ENCODE assay signal across 1 cellular context in the genomic region with DNA sequence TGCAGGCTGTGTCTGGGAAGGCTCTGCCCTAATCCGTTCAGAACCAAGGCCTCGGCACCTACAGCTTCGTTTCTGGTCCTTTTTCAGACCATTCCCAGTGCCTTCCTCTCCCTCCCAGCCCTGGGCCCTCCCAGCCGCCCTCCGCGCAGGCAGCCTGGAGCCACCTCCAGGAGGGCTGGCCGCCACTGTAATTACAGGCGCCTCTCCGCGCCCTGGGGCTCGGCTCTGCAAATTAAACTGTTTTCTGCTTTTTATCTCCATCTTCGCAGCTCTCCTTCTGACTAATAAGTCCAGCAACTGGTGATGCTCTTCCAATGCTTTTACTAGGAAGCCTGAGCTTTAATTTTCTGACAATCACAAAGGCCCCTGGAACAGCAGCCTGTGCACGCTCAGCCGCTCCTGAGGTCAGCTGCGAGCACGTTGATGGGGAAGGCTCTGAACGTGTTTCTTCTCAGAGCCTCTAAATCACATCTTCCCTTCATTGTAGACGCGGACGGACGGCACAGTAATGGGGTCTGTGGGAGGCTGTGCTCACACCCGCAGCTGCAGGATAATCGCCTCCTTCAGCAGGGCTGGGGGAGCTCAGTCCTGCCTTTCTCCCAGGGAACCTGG.
TF ChIP-seq lines count a peak whose summit lies in the region.

No MANE protein-coding gene starts in this region.

TF ChIP-seq in H1, 55 proteins besides CTCF, POLR2A, EP300 and RAD21 (continued from another document):
- no peak for TF ChIP-seq JUN (IDR thresholded peaks at IDR 0.05; ENCODE audit: low read depth, low read length)
- no peak for TF ChIP-seq MAFK (IDR thresholded peaks at IDR 0.05; ENCODE audit: low read depth, low read length)
- no peak for TF ChIP-seq TCF12 (IDR thresholded peaks at IDR 0.05; ENCODE audit: low read depth, low read length)
- no peak for TF ChIP-seq SP2 (IDR thresholded peaks at IDR 0.05; ENCODE audit: low read length)
- TF ChIP-seq CEBPB (IDR thresholded peaks at IDR 0.05; ENCODE audit: low read depth, low read length), result no peak
- TF ChIP-seq POLR2AphosphoS5 (IDR thresholded peaks at IDR 0.05; ENCODE audit: low read depth, low read length), result no peak
